ENCODE assay signal across 14 cellular contexts in genomic region chr17:82402865-82403264, GRCh38. TPM values are rescaled to one million over a fixed set of nuclear protein-coding genes. Genes with fewer than 3 reads are reported as not detected.
A peak's percentile ranks its signal among the peaks of the same experiment; 100 is the strongest.
DNase-seq lines count a peak whose midpoint lies in the region; ATAC-seq, FAIRE-seq and TF ChIP-seq lines count a peak whose summit lies in the region.
"Had no signal": no experiment of that assay in that cellular context is flagged by ENCODE, and none has a peak within 500 bp of the region (broad histone marks: within the 10 kb centered on the region; RNA-seq: fewer than 3 reads in every experiment).

No MANE protein-coding gene starts in this region.

- no peak for FAIRE-seq in kidney (lab: Jason Lieb, UNC)

- H3K27me3 ChIP-seq in PC-9 (ENCODE audit: insufficient read depth, low read depth) (no peaks in the 10 kb centered on the region), Caco-2 (replicated peaks; ENCODE audit: control insufficient read depth, insufficient read depth, low read length) (no peaks in the 10 kb centered on the region)

- H3K4me2 ChIP-seq in PC-9: no peak overlapping the region

- H3K9me2 ChIP-seq in PC-9 (ENCODE audit: insufficient read depth): no peaks in the 10 kb centered on the region

- POLR2A ChIA-PET in PC-9 (lab: Charles Lee; ENCODE audit: unreplicated experiment) (no interaction called here), Caco-2 (lab: Charles Lee) (no interaction called here)

- TF ChIP-seq CTCF in kidney (IDR thresholded peaks at IDR 0.05; ENCODE audit: borderline replicate concordance, extremely low read depth, insufficient read depth) (no peak), PC-9 (conservative IDR thresholded peaks at IDR 0.05) (no peak), Caco-2 (IDR thresholded peaks at IDR 0.05; ENCODE audit: insufficient read depth in 1 of 2, low read depth in 1 of 2, low read length in 1 of 2, severe bottlenecking in 1 of 2, unreplicated experiment in 1 of 2) (no peak)

- H4K20me1 ChIP-seq in PC-9 (ENCODE audit: insufficient read depth): no peaks in the 10 kb centered on the region

- no TSS peak for BruUV-seq in PC-9 (replicated peaks; lab: Mats Ljungman, UMichigan)
- no TSS peak for BruUV-seq in Caco-2 (replicated peaks; lab: Mats Ljungman, UMichigan)

- CTCF ChIA-PET in PC-9 (lab: Charles Lee): no interaction called here
- CTCF ChIA-PET in Caco-2 (lab: Charles Lee): no interaction called here

- peak; percentile 78 for ATAC-seq in GM18861 (IDR thresholded peaks at IDR 0.05; ENCODE audit: unreplicated experiment)
- ATAC-seq in GM21619 (IDR thresholded peaks at IDR 0.05; ENCODE audit: unreplicated experiment): peak; percentile 76
- peak; percentile 80 for ATAC-seq in HG03175 (IDR thresholded peaks at IDR 0.05; ENCODE audit: unreplicated experiment)
- no peak for ATAC-seq in HG03039 (IDR thresholded peaks at IDR 0.05; ENCODE audit: unreplicated experiment)
- ATAC-seq: activated T-cell treated with anti-CD3 and anti-CD28 coated beads, Interleukin-2, amount 50 U/mL, for 4 hours had no signal

- intact Hi-C loops in kidney (cut with DNase I): no loop called here
- intact Hi-C loops in PC-9 (cut with micrococcal nuclease; ENCODE audit: unreplicated experiment): no loop called here
- intact Hi-C loops in Caco-2 (cut with micrococcal nuclease; ENCODE audit: unreplicated experiment): no loop called here

- no peaks in the 10 kb centered on the region for H3K79me2 ChIP-seq in PC-9 (ENCODE audit: low read depth)

- H3K36me3 ChIP-seq in kidney (ENCODE audit: control insufficient read depth in 1 of 2, insufficient read depth in 2 of 2, low read length in 2 of 2): peaks cover 0 to 3% of the 10 kb centered on the region in 2 donors
- no peaks in the 10 kb centered on the region for H3K36me3 ChIP-seq in PC-9 (ENCODE audit: low read depth)
- H3K36me3 ChIP-seq in Caco-2 (ENCODE audit: control insufficient read depth, insufficient read depth, low read length): no peaks in the 10 kb centered on the region; the same call in 1 of the 2 replicates

- H3K36me3 Mint-ChIP-seq in Caco-2 (ENCODE audit: insufficient read depth, unreplicated experiment): peaks cover 30% of the 10 kb centered on the region

- no peak overlapping the region for H2AFZ ChIP-seq in PC-9

- H3K4me3 Mint-ChIP-seq in Caco-2 (ENCODE audit: unreplicated experiment): no peak overlapping the region
- H3K4me3 Mint-ChIP-seq: activated T-cell treated with anti-CD3 and anti-CD28 coated beads, Interleukin-2, amount 50 U/mL, for 4 hours had no signal

- H3K9me3 ChIP-seq in kidney (ENCODE audit: control insufficient read depth in 1 of 2, low read length in 2 of 2): no peaks in the 10 kb centered on the region
- no peaks in the 10 kb centered on the region for H3K9me3 ChIP-seq in PC-9 (ENCODE audit: insufficient read depth, low read depth)
- H3K9me3 ChIP-seq in Caco-2: no peaks in the 10 kb centered on the region

- H3F3A ChIP-seq in PC-9 (ENCODE audit: insufficient read depth, low read depth): no peaks in the 10 kb centered on the region

- H3K4me1 ChIP-seq in kidney (ENCODE audit: control insufficient read depth in 1 of 2, insufficient read depth in 1 of 2, low read depth in 1 of 2, low read length in 2 of 2) (no peaks in the 10 kb centered on the region), PC-9 (replicated peaks; ENCODE audit: insufficient read depth) (no peaks in the 10 kb centered on the region), Caco-2 (no peaks in the 10 kb centered on the region; the same call in 1 of the 2 replicates)

- no peaks in the 10 kb centered on the region for H3K27me3 Mint-ChIP-seq in Caco-2 (ENCODE audit: insufficient read depth, unreplicated experiment)

- H3K9me3 Mint-ChIP-seq in Caco-2 (ENCODE audit: unreplicated experiment): no peaks in the 10 kb centered on the region
- H3K9me3 Mint-ChIP-seq: activated T-cell treated with anti-CD3 and anti-CD28 coated beads, Interleukin-2, amount 50 U/mL, for 4 hours had no signal

- H3K4me3 ChIP-seq in kidney (ENCODE audit: low read length in 2 of 2): no peak overlapping the region
- H3K4me3 ChIP-seq in PC-9: no peak overlapping the region
- H3K4me3 ChIP-seq in Caco-2 (ENCODE audit: low read depth, low read length): no peak overlapping the region

- DNase-seq in kidney: peak; percentile 23
- no peak for DNase-seq in PC-9
- DNase-seq in Caco-2: no peak
- no peak for DNase-seq in NCI-H1048 (lab: John Stamatoyannopoulos, UW)
- DNase-seq: activated T-cell treated with anti-CD3 and anti-CD28 coated beads, Interleukin-2, amount 50 U/mL, for 4 hours; AML-193; KBM-7; NCI-H2029 had no signal

- H3K27ac ChIP-seq in kidney (ENCODE audit: low read depth in 2 of 2, low read length in 2 of 2): no peak overlapping the region
- no peak overlapping the region for H3K27ac ChIP-seq in PC-9

- H3K27ac Mint-ChIP-seq in Caco-2 (ENCODE audit: unreplicated experiment): no peak overlapping the region

- H3K9ac ChIP-seq in kidney (ENCODE audit: low read length in 2 of 2): no peak overlapping the region

- H3K4me1 Mint-ChIP-seq in Caco-2 (ENCODE audit: low read depth, unreplicated experiment): peaks cover 6% of the 10 kb centered on the region

RNA-seq across cellular contexts. Expression of gene HEXD, which starts 15.3 kb away (rescaled TPM):
- 39.2 TPM for total RNA-seq in kidney
- polyA plus RNA-seq in kidney (ENCODE audit: insufficient read depth, low read depth, low replicate concordance): 42.0 TPM
- total RNA-seq in PC-9 (2021): 30.0 and 35.9 TPM in 2 replicates
- total RNA-seq in Caco-2 (2022): 29.5 and 34.2 TPM in 2 replicates

RNA-seq across cellular contexts. Expression of gene OGFOD3, which starts 15.5 kb away (rescaled TPM):
- total RNA-seq in kidney (36.1 TPM), PC-9 (2021) (26.6 and 32.9 TPM in 2 replicates), Caco-2 (2022) (47.2 and 51.2 TPM in 2 replicates)
- 27.8 TPM for polyA plus RNA-seq in kidney (ENCODE audit: insufficient read depth, low read depth, low replicate concordance)

RNA-seq across cellular contexts. Expression of gene UTS2R, which starts 31.3 kb away (rescaled TPM):
- total RNA-seq in kidney: not detected
- polyA plus RNA-seq in kidney (ENCODE audit: insufficient read depth, low read depth, low replicate concordance): not detected
- not detected in 2 replicates for total RNA-seq in PC-9 (2021)
- total RNA-seq in Caco-2 (2022): 0.66 and 1.3 TPM in 2 replicates
- total RNA-seq: activated T-cell treated with anti-CD3 and anti-CD28 coated beads, Interleukin-2, amount 50 U/mL, for 4 hours; mesenteric fat pad; osteocyte had no signal

RNA-seq across cellular contexts. Expression of gene TEX19, which starts 43.8 kb away (rescaled TPM):
- total RNA-seq in kidney: not detected
- polyA plus RNA-seq in kidney (ENCODE audit: insufficient read depth, low read depth, low replicate concordance): not detected
- total RNA-seq in PC-9 (2021): 0.24 and 0.28 TPM in 2 replicates
- 3.4 and 4.2 TPM in 2 replicates for total RNA-seq in Caco-2 (2022)
- total RNA-seq: mesenteric fat pad, osteocyte had no signal

RNA-seq across cellular contexts. Expression of gene CYBC1, which starts 47.7 kb away (rescaled TPM):
- 139 TPM for total RNA-seq in kidney
- 38.2 TPM for polyA plus RNA-seq in kidney (ENCODE audit: insufficient read depth, low read depth, low replicate concordance)
- total RNA-seq in PC-9 (2021): 77.9 and 78.4 TPM in 2 replicates
- total RNA-seq in Caco-2 (2022): 99.6 and 99.9 TPM in 2 replicates
